In genomic region chr14:37597538-37598084, GRCh38 we compare ENCODE assay signal across 1 cellular context.
TF ChIP-seq lines count a peak whose summit lies in the region.

No MANE protein-coding gene starts in this region.

TF ChIP-seq in SK-N-SH, 30 proteins besides CTCF, POLR2A, EP300 and RAD21 (continued from another document):
- TF ChIP-seq ZBTB33 (IDR thresholded peaks at IDR 0.05; ENCODE audit: borderline replicate concordance, low read depth) (no peak), ELF1 (IDR thresholded peaks at IDR 0.05) (no peak), RCOR1 (IDR thresholded peaks at IDR 0.05; ENCODE audit: low read length) (no peak), YY1 (IDR thresholded peaks at IDR 0.05; ENCODE audit: low read depth) (no peak), EZH2phosphoT487 (IDR thresholded peaks at IDR 0.05; ENCODE audit: borderline replicate concordance, low read depth) (no peak)
